ENCODE assay signal across 17 cellular contexts in the genomic region with DNA sequence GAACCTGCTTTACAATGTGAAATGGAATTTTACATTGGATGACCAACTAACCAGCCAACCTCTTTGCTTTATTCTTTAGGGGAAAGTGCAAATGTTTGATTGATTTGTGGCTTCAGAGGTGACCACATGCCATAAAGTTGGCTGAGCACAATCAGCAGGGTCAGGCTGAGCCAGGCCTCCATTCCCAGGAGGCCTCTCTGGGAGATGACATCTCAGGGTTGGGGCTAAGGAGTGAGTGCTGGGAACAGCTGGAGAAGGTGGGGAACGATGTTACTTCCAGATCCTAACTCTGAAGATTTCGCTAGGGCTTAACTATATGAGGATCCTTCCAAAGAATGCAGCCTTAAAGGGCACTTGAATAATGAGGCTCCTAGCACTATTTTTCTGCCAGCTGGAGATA.
"Had no signal": no experiment of that assay in that cellular context is flagged by ENCODE, and none has a peak within 500 bp of the region (broad histone marks: within the 10 kb centered on the region; RNA-seq: fewer than 3 reads in every experiment).

No MANE protein-coding gene starts in this region.

- H3K36me3 ChIP-seq: colonic mucosa, gastrocnemius medialis, left ventricle myocardium inferior had no signal

- H3K9ac ChIP-seq: parathyroid adenoma had no signal

- H3K4me3 ChIP-seq: body of pancreas, colonic mucosa, gastrocnemius medialis, left ventricle myocardium inferior had no signal

- ATAC-seq: activated CD4-positive, alpha-beta T cell treated with anti-CD3 and anti-CD28 coated beads for 36 hours; body of pancreas; gastrocnemius medialis; sciatic nerve; stimulated activated naive B cell treated with anti-CD40 and anti-IgM and Interleukin-4, amounts not matched to agents 10 μg/mL and 1 μg/mL and 100 μg/mL, for 72 hours had no signal

- H3K27ac Mint-ChIP-seq: stimulated activated naive B cell treated with anti-CD40 and anti-IgM and Interleukin-4, amounts not matched to agents 10 μg/mL and 1 μg/mL and 100 μg/mL, for 72 hours had no signal

- H3K9me3 ChIP-seq: body of pancreas, colonic mucosa, gastrocnemius medialis, left ventricle myocardium inferior had no signal

- H3K27ac ChIP-seq: body of pancreas, colonic mucosa, gastrocnemius medialis, left ventricle myocardium inferior, parathyroid adenoma had no signal

- H2AFZ ChIP-seq: parathyroid adenoma had no signal

- H3K36me3 Mint-ChIP-seq: stimulated activated naive B cell treated with anti-CD40 and anti-IgM and Interleukin-4, amounts not matched to agents 10 μg/mL and 1 μg/mL and 100 μg/mL, for 72 hours had no signal

- H3K4me1 ChIP-seq: body of pancreas, colonic mucosa, parathyroid adenoma had no signal

- H3K27me3 Mint-ChIP-seq: activated CD4-positive, alpha-beta T cell treated with anti-CD3 and anti-CD28 coated beads for 36 hours; activated naive CD8-positive, alpha-beta T cell treated with anti-CD3 and anti-CD28 coated beads, Interleukin-2, amount 10 ng/mL, durations not matched to agents 7 days and 5 days had no signal

- DNase-seq: activated CD4-positive, alpha-beta T cell treated with anti-CD3 and anti-CD28 coated beads for 36 hours; activated naive CD8-positive, alpha-beta T cell treated with anti-CD3 and anti-CD28 coated beads, Interleukin-2, amount 10 ng/mL, durations not matched to agents 7 days and 5 days; activated T-cell treated with anti-CD3 and anti-CD28 coated beads for 4 hours; amygdala; body of pancreas; colonic mucosa; erythroblast; gastrocnemius medialis; kidney glomerular epithelial cell; left ventricle myocardium inferior; mammary epithelial cell; midbrain; stimulated activated naive B cell treated with anti-CD40 and anti-IgM and Interleukin-4, amounts not matched to agents 10 μg/mL and 1 μg/mL and 100 μg/mL, for 72 hours; SW 1271; T-helper 2 cell had no signal

- H3K27me3 ChIP-seq: body of pancreas, colonic mucosa, gastrocnemius medialis had no signal

- H3K79me2 ChIP-seq: parathyroid adenoma had no signal

- H3K4me3 Mint-ChIP-seq: activated CD4-positive, alpha-beta T cell treated with anti-CD3 and anti-CD28 coated beads for 36 hours; activated naive CD8-positive, alpha-beta T cell treated with anti-CD3 and anti-CD28 coated beads, Interleukin-2, amount 10 ng/mL, durations not matched to agents 7 days and 5 days; stimulated activated naive B cell treated with anti-CD40 and anti-IgM and Interleukin-4, amounts not matched to agents 10 μg/mL and 1 μg/mL and 100 μg/mL, for 72 hours had no signal

- H3K9me3 Mint-ChIP-seq: activated naive CD8-positive, alpha-beta T cell treated with anti-CD3 and anti-CD28 coated beads, Interleukin-2, amount 10 ng/mL, durations not matched to agents 7 days and 5 days; stimulated activated naive B cell treated with anti-CD40 and anti-IgM and Interleukin-4, amounts not matched to agents 10 μg/mL and 1 μg/mL and 100 μg/mL, for 72 hours had no signal

- H3K4me1 Mint-ChIP-seq: activated CD4-positive, alpha-beta T cell treated with anti-CD3 and anti-CD28 coated beads for 36 hours; stimulated activated naive B cell treated with anti-CD40 and anti-IgM and Interleukin-4, amounts not matched to agents 10 μg/mL and 1 μg/mL and 100 μg/mL, for 72 hours had no signal
